ENCODE assay signal across 34 cellular contexts in genomic region chr4:134298313-134298712, GRCh38.
"Had no signal": no experiment of that assay in that cellular context is flagged by ENCODE, and none has a peak within 500 bp of the region (broad histone marks: within the 10 kb centered on the region; RNA-seq: fewer than 3 reads in every experiment).

No MANE protein-coding gene starts in this region.

- H3K27me3 ChIP-seq: adrenal gland, body of pancreas, brain microvascular endothelial cell, breast epithelium, colonic mucosa had no signal

- H3K4me1 ChIP-seq: adrenal gland, body of pancreas, breast epithelium, colonic mucosa had no signal

- H3K27ac ChIP-seq: adrenal gland, body of pancreas, brain microvascular endothelial cell, breast epithelium, colonic mucosa, VCaP had no signal

- H3K4me3 ChIP-seq: adrenal gland, body of pancreas, breast epithelium, colonic mucosa had no signal

- ATAC-seq: activated CD8-positive, alpha-beta T cell treated with anti-CD3 and anti-CD28 coated beads for 36 hours; activated naive CD4-positive, alpha-beta T cell treated with anti-CD3 and anti-CD28 coated beads, Interleukin-2, amount 50 U/mL, for 72 hours; activated T-cell treated with anti-CD3 and anti-CD28 coated beads, Interleukin-2, amount 50 U/mL, for 4 hours; activated T-cell treated with anti-CD3 and anti-CD28 coated beads, Interleukin-2, amount 50 U/mL, for 72 hours; activated T-helper 17 cell treated with anti-CD3 and anti-CD28 coated beads, Interleukin-2, amount 50 U/mL, for 72 hours; body of pancreas had no signal

- FAIRE-seq: astrocyte, TTC549 had no signal

- DNase-seq: activated B cell treated with CpG ODN at 0.5 μM for 24 hours; activated CD4-positive, alpha-beta memory T cell treated with anti-CD3 and anti-CD28 coated beads for 36 hours; activated CD4-positive, alpha-beta T cell treated with anti-CD3 and anti-CD28 coated beads for 4 hours; activated CD4-positive, alpha-beta T cell treated with anti-CD3 and anti-CD28 coated beads, Interleukin-2, amount 10 ng/mL, durations not matched to agents 24 days and 14 days; activated CD4-positive, alpha-beta T cell treated with anti-CD3 and anti-CD28 coated beads, Interleukin-2, amount 50 U/mL, for 1 hour; activated CD4-positive, alpha-beta T cell treated with anti-CD3 and anti-CD28 coated beads, Interleukin-2, amount 50 U/mL, for 4 hours; activated CD4-positive, CD25-positive, alpha-beta regulatory T cell treated with anti-CD3 and anti-CD28 coated beads, Interleukin-2, amount 50 U/mL, for 72 hours; activated CD8-positive, alpha-beta memory T cell treated with anti-CD3 and anti-CD28 coated beads, Interleukin-2, amount 50 U/mL, for 4 hours; activated CD8-positive, alpha-beta T cell treated with anti-CD3 and anti-CD28 coated beads for 36 hours; activated effector memory CD4-positive, alpha-beta T cell treated with anti-CD3 and anti-CD28 coated beads, Interleukin-2, amount 50 U/mL, for 16 hours; activated gamma-delta T cell treated with Interleukin-2 at 50 U/mL for 16 hours; activated naive CD4-positive, alpha-beta T cell; activated naive CD4-positive, alpha-beta T cell treated with anti-CD3 and anti-CD28 coated beads for 36 hours; activated naive CD4-positive, alpha-beta T cell treated with anti-CD3 and anti-CD28 coated beads, Interleukin-2, amount 50 U/mL, for 16 hours; activated naive CD8-positive, alpha-beta T cell treated with anti-CD3 and anti-CD28 coated beads for 36 hours; activated T-cell treated with anti-CD3 and anti-CD28 coated beads for 4 hours; activated T-cell treated with anti-CD3 and anti-CD28 coated beads, Interleukin-2, amount 50 U/mL, for 1 hour; activated T-cell treated with anti-CD3 and anti-CD28 coated beads, Interleukin-2, amount 50 U/mL, for 4 hours; activated T-cell treated with anti-CD3 and anti-CD28 coated beads, Interleukin-2, amount 50 U/mL, for 72 hours; adrenal gland; amniotic stem cell; aorta; body of pancreas; brain microvascular endothelial cell; cerebellar nuclear complex; colonic mucosa; T-helper 2 cell; T-helper 9 cell had no signal

- H3K9me3 ChIP-seq: adrenal gland, body of pancreas, colonic mucosa had no signal

- H3K36me3 ChIP-seq: adrenal gland, brain microvascular endothelial cell, breast epithelium, colonic mucosa had no signal
